In genomic region chr4:41214158-41215146, GRCh38 we compare ENCODE assay signal across 8 cellular contexts. TPM values are rescaled to one million over a fixed set of nuclear protein-coding genes. Genes with fewer than 3 reads are reported as not detected.
A peak's percentile ranks its signal among the peaks of the same experiment; 100 is the strongest.
DNase-seq lines count a peak whose midpoint lies in the region; ATAC-seq, FAIRE-seq and TF ChIP-seq lines count a peak whose summit lies in the region.

APBB2 (minus strand) TSS chr4:41214542; CDS start chr4:41033254, 181,288 bp downstream.

- peak within 1 kb of the TSS; percentile 78 for H3K4me3 Mint-ChIP-seq in T-helper 1 cell treated with Interleukin-12 subunit alpha and Interleukin-12 subunit beta and Interleukin-4 antibody, amounts not matched to agents 30 μg/mL and 1 μg/mL, for 36 hours

- H3K4me1 ChIP-seq in ACC112 (ENCODE audit: control insufficient read depth, insufficient read depth, low read length, unreplicated experiment) (peaks cover 25% of the 10 kb centered on the region), small intestine (ENCODE audit: control insufficient read depth in 2 of 2, insufficient read depth in 1 of 2, low read depth in 1 of 2, low read length in 1 of 2) (peaks cover 0 to 3% of the 10 kb centered on the region in 2 donors)

- H2AFZ ChIP-seq in ACC112 (ENCODE audit: low read length, unreplicated experiment), result peak within 1 kb of the TSS; percentile 79

- H3K27ac ChIP-seq in ACC112 (ENCODE audit: low read depth, low read length) (peak within 1 kb of the TSS; percentile 46), small intestine (ENCODE audit: low read depth in 1 of 2, low read length in 1 of 2) (peak within 1 kb of the TSS; percentile 34 to 73)

- TF ChIP-seq POLR2A in GM18505 (IDR thresholded peaks at IDR 0.05; ENCODE audit: borderline replicate concordance, extremely low read depth, insufficient read depth, insufficient read length), result peak; percentile 63

- H3K27me3 Mint-ChIP-seq in T-helper 1 cell treated with Interleukin-12 subunit alpha and Interleukin-12 subunit beta and Interleukin-4 antibody, amounts not matched to agents 30 μg/mL and 1 μg/mL, for 36 hours (ENCODE audit: low read depth), result peaks cover 63% of the 10 kb centered on the region

- H3K79me2 ChIP-seq in ACC112 (ENCODE audit: control insufficient read depth, insufficient read depth, low read length, unreplicated experiment), result peaks cover 46% of the 10 kb centered on the region

- DNase-seq in NCI-H146 treated with DMSO at 0.1 percent for 48 hours (lab: John Stamatoyannopoulos, UW; ENCODE audit: unreplicated experiment) (peak; percentile 91), cerebellar cortex (ENCODE audit: low spot score) (peak; percentile 93), iris pigment epithelial cell (ENCODE audit: low read depth) (peak; percentile 97), small intestine (peak; percentile 97)

- WGBS in small intestine, 3 donors, result 2% methylated on average over 51 to 75 of the region's 75 CpGs

- H3K27me3 ChIP-seq in ACC112 (ENCODE audit: insufficient read depth, low read length) (no peaks in the 10 kb centered on the region), small intestine (ENCODE audit: control insufficient read depth in 2 of 2, insufficient read depth in 2 of 2, low read length in 2 of 2) (peaks cover 0 to 3% of the 10 kb centered on the region in 2 donors)

- H3K4me3 ChIP-seq in ACC112 (ENCODE audit: low read depth, low read length), result peak within 1 kb of the TSS; percentile 93
- H3K4me3 ChIP-seq in small intestine (ENCODE audit: low read depth in 1 of 2, low read length in 2 of 2), result peak within 1 kb of the TSS; percentile 48 to 74

- peak within 1 kb of the TSS; percentile 9 for H3K27ac Mint-ChIP-seq in T-helper 1 cell treated with Interleukin-12 subunit alpha and Interleukin-12 subunit beta and Interleukin-4 antibody, amounts not matched to agents 30 μg/mL and 1 μg/mL, for 36 hours

- no peak for FAIRE-seq in small intestine (lab: Jason Lieb, UNC)

- no peaks in the 10 kb centered on the region for H3K36me3 Mint-ChIP-seq in T-helper 1 cell treated with Interleukin-12 subunit alpha and Interleukin-12 subunit beta and Interleukin-4 antibody, amounts not matched to agents 30 μg/mL and 1 μg/mL, for 36 hours (ENCODE audit: low read depth)

- peaks cover 21% of the 10 kb centered on the region for H3K4me1 Mint-ChIP-seq in T-helper 1 cell treated with Interleukin-12 subunit alpha and Interleukin-12 subunit beta and Interleukin-4 antibody, amounts not matched to agents 30 μg/mL and 1 μg/mL, for 36 hours (ENCODE audit: low read depth)

- no peaks in the 10 kb centered on the region for H3K9me3 Mint-ChIP-seq in T-helper 1 cell treated with Interleukin-12 subunit alpha and Interleukin-12 subunit beta and Interleukin-4 antibody, amounts not matched to agents 30 μg/mL and 1 μg/mL, for 36 hours

- peak; percentile 48 for ATAC-seq in GM18505 (IDR thresholded peaks at IDR 0.05; ENCODE audit: unreplicated experiment)
- peak; percentile 56 for ATAC-seq in HG02885 (IDR thresholded peaks at IDR 0.05; ENCODE audit: poor library complexity, unreplicated experiment)

- no peaks in the 10 kb centered on the region for H3K9me3 ChIP-seq in small intestine (ENCODE audit: control insufficient read depth, low read depth)

- no peaks in the 10 kb centered on the region for H3K36me3 ChIP-seq in ACC112 (ENCODE audit: insufficient read depth, low read length)
- no peaks in the 10 kb centered on the region for H3K36me3 ChIP-seq in small intestine (ENCODE audit: control insufficient read depth in 2 of 2, insufficient read depth in 2 of 2, low read length in 2 of 2)

RNA-seq across cellular contexts. Expression of gene APBB2, which starts in this region (rescaled TPM):
- polyA plus RNA-seq in small intestine, result 10 to 100 TPM in 1 of 3 donors, 1 to 10 TPM in 2; 4.5 to 12.0 (median 5.7) TPM

Comparison
In these comparisons a context has a peak if more than half of its experiments do, and no peak if none do; other contexts are left out.
1. Peak in every context shown above with its lines: DNase-seq, ATAC-seq, H3K4me3 ChIP-seq and H3K27ac ChIP-seq.